Comparison of ENCODE assay signal across 35 cellular contexts in genomic region chr1:45409243-45409642, GRCh38.
DNase-seq lines count a peak whose midpoint lies in the region; ATAC-seq, FAIRE-seq and TF ChIP-seq lines count a peak whose summit lies in the region.
"Had no signal": no experiment of that assay in that cellular context is flagged by ENCODE, and none has a peak within 500 bp of the region (broad histone marks: within the 10 kb centered on the region; RNA-seq: fewer than 3 reads in every experiment).

No MANE protein-coding gene starts in this region.

- H3K4me2 ChIP-seq in HepG2 (ENCODE audit: low read depth, low read length) = no peak overlapping the region
- H3K4me2 ChIP-seq: PC-9 had no signal

- H3K36me3 ChIP-seq in liver (ENCODE audit: control insufficient read depth in 4 of 4, insufficient read depth in 3 of 4, low read depth in 1 of 4, low read length in 3 of 4) (no peaks in the 10 kb centered on the region), HepG2 (replicated peaks in 1 of 2; ENCODE audit: control insufficient read depth in 1 of 2, insufficient read depth in 2 of 2, low read length in 2 of 2) (no peaks in the 10 kb centered on the region), upper lobe of right lung (no peaks in the 10 kb centered on the region)
- H3K36me3 ChIP-seq: cardiac muscle cell, HAP-1, left lung, ovary, right lobe of liver, SJCRH30, uterus, WERI-Rb-1 had no signal

- H4K20me1 ChIP-seq in HepG2 (ENCODE audit: insufficient read depth, low read length) = no peaks in the 10 kb centered on the region

- peaks cover 0 to 10% (median 2%) of the 10 kb centered on the region in 4 donors for H3K4me1 ChIP-seq in liver (ENCODE audit: control insufficient read depth in 4 of 4, insufficient read depth in 4 of 4, low read length in 3 of 4)
- peaks cover 21% of the 10 kb centered on the region for H3K4me1 ChIP-seq in HepG2 (ENCODE audit: insufficient read depth, low read length)
- peaks cover 5% of the 10 kb centered on the region for H3K4me1 ChIP-seq in upper lobe of right lung
- H3K4me1 ChIP-seq: SJCRH30, uterus had no signal

- H3K9ac ChIP-seq in liver (ENCODE audit: low read depth in 1 of 2, low read length in 2 of 2) (no peak overlapping the region), HepG2 (ENCODE audit: insufficient read depth, low read depth, low read length) (no peak overlapping the region)

- no peaks in the 10 kb centered on the region for H3K9me3 Mint-ChIP-seq in dendritic cell treated with granulocyte-macrophage colony-stimulating factor and Interleukin-4, amounts not matched to agents 40 ng/mL and 50 ng/mL, for 4 days
- H3K9me3 Mint-ChIP-seq: CD4-positive, CD25-positive, alpha-beta regulatory T cell; immature natural killer cell; mesothelial cell of epicardium; naive thymus-derived CD8-positive, alpha-beta T cell had no signal

- no peak for TF ChIP-seq RAD21 in liver (IDR thresholded peaks at IDR 0.05)
- TF ChIP-seq RAD21 in HepG2 (CRISPR knock-in tag; IDR thresholded peaks at IDR 0.05) = no peak

- H3K36me3 Mint-ChIP-seq in dendritic cell treated with granulocyte-macrophage colony-stimulating factor and Interleukin-4, amounts not matched to agents 40 ng/mL and 50 ng/mL, for 4 days (ENCODE audit: low read depth) = no peaks in the 10 kb centered on the region
- H3K36me3 Mint-ChIP-seq: mesothelial cell of epicardium; naive thymus-derived CD8-positive, alpha-beta T cell had no signal

- no peak overlapping the region for H3K4me3 Mint-ChIP-seq in dendritic cell treated with granulocyte-macrophage colony-stimulating factor and Interleukin-4, amounts not matched to agents 40 ng/mL and 50 ng/mL, for 4 days
- H3K4me3 Mint-ChIP-seq: CD4-positive, CD25-positive, alpha-beta regulatory T cell; immature natural killer cell; mesothelial cell of epicardium; naive thymus-derived CD8-positive, alpha-beta T cell had no signal

- H2AFZ ChIP-seq in HepG2 (ENCODE audit: low read length) = no peak overlapping the region
- H2AFZ ChIP-seq: PC-9 had no signal

- TF ChIP-seq CTCF in liver (IDR thresholded peaks at IDR 0.05; ENCODE audit: low read depth, low read length, missing input control) (no peak), HepG2 (CRISPR knock-in tag; IDR thresholded peaks at IDR 0.05) (no peak), upper lobe of right lung (IDR thresholded peaks at IDR 0.05) (no peak)

- H3K4me1 Mint-ChIP-seq in dendritic cell treated with granulocyte-macrophage colony-stimulating factor and Interleukin-4, amounts not matched to agents 40 ng/mL and 50 ng/mL, for 4 days (ENCODE audit: low read depth) = peaks cover 39% of the 10 kb centered on the region
- H3K4me1 Mint-ChIP-seq: immature natural killer cell had no signal

- no peak for FAIRE-seq in HepG2 (lab: Jason Lieb, UNC)
- FAIRE-seq: endothelial cell of umbilical vein had no signal

- no peak for ATAC-seq in HepG2
- ATAC-seq in upper lobe of right lung = peak; percentile 54
- ATAC-seq in activated CD4-positive, CD25-positive, alpha-beta regulatory T cell treated with anti-CD3 and anti-CD28 coated beads, Interleukin-2, amount 50 U/mL, for 24 hours = no peak
- ATAC-seq in HG03432 (IDR thresholded peaks at IDR 0.05; ENCODE audit: unreplicated experiment) = no peak
- ATAC-seq: left lung; naive thymus-derived CD8-positive, alpha-beta T cell had no signal

- no peak for DNase-seq in HepG2 (ENCODE audit: low spot score)
- DNase-seq in NOMO-1 treated with DMSO at 0.1 percent for 48 hours (lab: John Stamatoyannopoulos, UW; ENCODE audit: unreplicated experiment) = peak; percentile 81
- no peak for DNase-seq in upper lobe of right lung
- no peak for DNase-seq in ureter (ENCODE audit: low spot score)
- DNase-seq: ACHN; activated CD4-positive, alpha-beta T cell treated with anti-CD3 and anti-CD28 coated beads, Interleukin-2, amount 50 U/mL, for 48 hours; activated gamma-delta T cell; amygdala; CD4-positive, CD25-positive, alpha-beta regulatory T cell; cortex of kidney; foreskin fibroblast; immature natural killer cell; KG1; left lung; naive thymus-derived CD8-positive, alpha-beta T cell; NCI-H1048; NCI-H2029 treated with DMSO at 0.1 percent for 48 hours; NCI-H226; NCI-H774; ovary; PC-9; right lobe of liver; SJCRH30; substantia nigra; T-helper 2 cell; uterus; WERI-Rb-1 had no signal

- no peak overlapping the region for H3K4me3 ChIP-seq in liver (ENCODE audit: low read depth in 1 of 3, low read length in 3 of 3)
- no peak overlapping the region for H3K4me3 ChIP-seq in HepG2 (replicated peaks in 1 of 3; ENCODE audit: insufficient read depth in 1 of 3, low read depth in 2 of 3, low read length in 3 of 3)
- H3K4me3 ChIP-seq in upper lobe of right lung = no peak overlapping the region
- H3K4me3 ChIP-seq: cardiac muscle cell, HAP-1, left lung, ovary, PC-9, right lobe of liver, SJCRH30, uterus had no signal

- TF ChIP-seq POLR2A in HepG2 (IDR thresholded peaks at IDR 0.05; ENCODE audit: insufficient read depth in 1 of 2, low read depth in 2 of 2, low read length in 2 of 2) = no peak

- H3K27ac ChIP-seq in liver (ENCODE audit: low read depth in 1 of 2, low read length in 2 of 2) = no peak overlapping the region
- no peak overlapping the region for H3K27ac ChIP-seq in HepG2 (ENCODE audit: extremely low read length, insufficient read depth, low read length)
- H3K27ac ChIP-seq in upper lobe of right lung = no peak overlapping the region
- H3K27ac ChIP-seq: cardiac muscle cell, left lung, ovary, PC-9, SJCRH30, uterus, WERI-Rb-1 had no signal

- no peaks in the 10 kb centered on the region for H3K79me2 ChIP-seq in HepG2 (ENCODE audit: insufficient read depth, low read length)

- POLR2A ChIA-PET in HepG2 (lab: Yijun Ruan, JAX) = no interaction called here

- peak overlapping the region; percentile 42 for H3K27ac Mint-ChIP-seq in dendritic cell treated with granulocyte-macrophage colony-stimulating factor and Interleukin-4, amounts not matched to agents 40 ng/mL and 50 ng/mL, for 4 days
- H3K27ac Mint-ChIP-seq: immature natural killer cell, mesothelial cell of epicardium had no signal

- H3K9me3 ChIP-seq in liver (ENCODE audit: control insufficient read depth in 4 of 4, low read length in 3 of 4) (no peaks in the 10 kb centered on the region), HepG2 (ENCODE audit: low read length) (no peaks in the 10 kb centered on the region), upper lobe of right lung (no peaks in the 10 kb centered on the region)
- H3K9me3 ChIP-seq: HAP-1, left lung, ovary, right lobe of liver, SJCRH30, uterus had no signal

- CTCF ChIA-PET in HepG2 (lab: Yijun Ruan, JAX; ENCODE audit: low intra/inter-chr PET ratio, low total read pairs) = no interaction called here

- H3K27me3 ChIP-seq in liver (ENCODE audit: control insufficient read depth in 4 of 4, insufficient read depth in 4 of 4, low read length in 3 of 4) (no peaks in the 10 kb centered on the region), HepG2 (ENCODE audit: control insufficient read depth in 1 of 2, insufficient read depth in 2 of 2, low read length in 2 of 2) (no peaks in the 10 kb centered on the region), upper lobe of right lung (no peaks in the 10 kb centered on the region)
- H3K27me3 ChIP-seq: cardiac muscle cell, left lung, ovary, right lobe of liver, SJCRH30, uterus had no signal

- H3K27me3 Mint-ChIP-seq in dendritic cell treated with granulocyte-macrophage colony-stimulating factor and Interleukin-4, amounts not matched to agents 40 ng/mL and 50 ng/mL, for 4 days = no peaks in the 10 kb centered on the region
- H3K27me3 Mint-ChIP-seq: CD4-positive, CD25-positive, alpha-beta regulatory T cell; naive thymus-derived CD8-positive, alpha-beta T cell had no signal

- TF ChIP-seq EP300 in HepG2 (IDR thresholded peaks at IDR 0.05; ENCODE audit: low read depth in 2 of 2, low read length in 2 of 2) (no peak), HepG2 (CRISPR knock-in tag; IDR thresholded peaks at IDR 0.05; ENCODE audit: borderline replicate concordance) (no peak)

- WGBS in liver = 47% methylated on average over 2 of the region's 2 CpGs
- WGBS in HepG2 (ENCODE audit: low lambda C conversion rate) = 50% methylated on average over 2 of the region's 2 CpGs

- no TSS peak for BruUV-seq in HepG2 (replicated peaks; lab: Mats Ljungman, UMichigan)

- in situ Hi-C loops in HepG2 (cut with HindIII; ENCODE audit: extremely low pct_ligation_motif_present, low pct_unique_long_range_greater_than_20kb) = no loop called here

- intact Hi-C loops in HepG2 (cut with micrococcal nuclease; ENCODE audit: unreplicated experiment) = no loop called here
- intact Hi-C loops in dendritic cell treated with granulocyte-macrophage colony-stimulating factor and Interleukin-4, amounts not matched to agents 40 ng/mL and 50 ng/mL, for 4 days (cut with micrococcal nuclease) = no loop called here
- intact Hi-C loops in upper lobe of right lung (cut with DNase I) = no loop called here

TF ChIP-seq in liver, 16 proteins besides CTCF, POLR2A, EP300 and RAD21:
- peak; percentile 31 for TF ChIP-seq SP1 (IDR thresholded peaks at IDR 0.05)
- TF ChIP-seq RXRA (IDR thresholded peaks at IDR 0.05) = peak; percentile 21
- TF ChIP-seq JUND (IDR thresholded peaks at IDR 0.05) = peak; percentile 11 to 32
- TF ChIP-seq HNF4A (conservative IDR thresholded peaks at IDR 0.05) = peak in 1 of 2 donors; percentile 22
- TF ChIP-seq MAX (IDR thresholded peaks at IDR 0.05) = no peak

TF ChIP-seq in HepG2, 621 proteins besides CTCF, POLR2A, EP300 and RAD21:
- TF ChIP-seq ZNF160 (CRISPR knock-in tag; IDR thresholded peaks at IDR 0.05) (no peak), ZNF616 (CRISPR knock-in tag; IDR thresholded peaks at IDR 0.05; ENCODE audit: low read depth) (no peak), CBX1 (IDR thresholded peaks at IDR 0.05; ENCODE audit: low read depth) (no peak), TAF15 (IDR thresholded peaks at IDR 0.05; ENCODE audit: low read depth, low read length, poor library complexity, severe bottlenecking) (no peak), UBTF (CRISPR knock-in tag; IDR thresholded peaks at IDR 0.05) (no peak), SIN3B (IDR thresholded peaks at IDR 0.05; ENCODE audit: low read length) (no peak)
TF ChIP-seq in HepG2: peak in this region for 0.
